ENCODE assay signal across 10 cellular contexts in the genomic region with DNA sequence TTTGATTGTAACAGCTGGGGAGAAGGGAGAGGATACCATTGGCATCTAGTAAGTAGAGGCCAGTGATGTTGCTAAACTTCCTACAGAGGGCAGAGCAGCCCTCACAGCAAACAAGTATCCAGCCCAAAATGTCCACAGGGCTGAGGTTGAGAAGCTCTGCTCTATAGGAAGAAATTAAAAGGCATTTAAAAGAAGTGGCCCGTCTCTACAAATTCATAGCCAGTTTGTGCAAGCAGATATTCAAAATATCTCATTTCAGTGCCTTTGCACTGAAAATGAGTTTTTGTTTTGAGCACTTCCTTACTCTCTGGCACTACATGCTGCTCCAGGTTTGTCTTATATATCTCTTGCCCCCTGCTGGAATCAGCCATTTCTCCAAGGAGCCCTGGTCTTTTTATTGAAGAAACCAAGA.
DNase-seq lines count a peak whose midpoint lies in the region; ATAC-seq and TF ChIP-seq lines count a peak whose summit lies in the region.
"Had no signal": no experiment of that assay in that cellular context is flagged by ENCODE, and none has a peak within 500 bp of the region (broad histone marks: within the 10 kb centered on the region; RNA-seq: fewer than 3 reads in every experiment).

No MANE protein-coding gene starts in this region.

- H3K4me1 Mint-ChIP-seq in CD4-positive, alpha-beta memory T cell, result no peaks in the 10 kb centered on the region
- H3K4me1 Mint-ChIP-seq: IgD-negative memory B cell had no signal

- H3K9me3 Mint-ChIP-seq in CD4-positive, alpha-beta memory T cell, result peaks cover 0 to 4% (median 0%) of the 10 kb centered on the region in 8 donors
- H3K9me3 Mint-ChIP-seq: IgD-negative memory B cell had no signal

- no peak overlapping the region for H3K4me2 ChIP-seq in DND-41 (ENCODE audit: insufficient read depth, low read length)

- POLR2A ChIA-PET in CD4-positive, alpha-beta memory T cell (lab: Charles Lee; ENCODE audit: partially characterized antibody), result no interaction called here

- no peaks in the 10 kb centered on the region for H4K20me1 ChIP-seq in DND-41 (ENCODE audit: insufficient read depth, low read length)

- H3K36me3 Mint-ChIP-seq in CD4-positive, alpha-beta memory T cell, result peaks cover 3 to 9% of the 10 kb centered on the region in 2 donors

- CTCF ChIA-PET in CD4-positive, alpha-beta memory T cell (lab: Charles Lee; ENCODE audit: partially characterized antibody), result no interaction called here

- H3K79me2 ChIP-seq in DND-41 (ENCODE audit: insufficient read depth, low read length), result no peaks in the 10 kb centered on the region

- DNase-seq in DND-41 (no peak), HK-2 (ENCODE audit: unreplicated experiment) (peak; percentile 3), SHP77 treated with DMSO at 0.1 percent for 48 hours (lab: John Stamatoyannopoulos, UW) (peak; percentile 51), glomerular endothelial cell (ENCODE audit: extremely low read depth, low read depth, low spot score) (peak; percentile 58), skeletal muscle cell (ENCODE audit: low read depth) (peak; percentile 27)
- no peak for DNase-seq in CD4-positive, alpha-beta memory T cell

- H3K27ac Mint-ChIP-seq in CD4-positive, alpha-beta memory T cell, result no peak overlapping the region
- H3K27ac Mint-ChIP-seq: IgD-negative memory B cell had no signal

- ATAC-seq in DND-41 (ENCODE audit: insufficient read depth, low read depth) (no peak), HG03460 (IDR thresholded peaks at IDR 0.05; ENCODE audit: unreplicated experiment) (no peak), GM18519 (IDR thresholded peaks at IDR 0.05; ENCODE audit: low FRiP score, unreplicated experiment) (no peak)

- intact Hi-C loops in CD4-positive, alpha-beta memory T cell (cut with micrococcal nuclease), result no loop called here

- no peaks in the 10 kb centered on the region for H3K4me1 ChIP-seq in DND-41 (ENCODE audit: insufficient read depth, low read length)
- H3K4me1 ChIP-seq in CD4-positive, alpha-beta memory T cell (ENCODE audit: insufficient read depth, low read length), result no peaks in the 10 kb centered on the region

- no peaks in the 10 kb centered on the region for H3K27me3 Mint-ChIP-seq in CD4-positive, alpha-beta memory T cell
- H3K27me3 Mint-ChIP-seq: IgD-negative memory B cell had no signal

- no peaks in the 10 kb centered on the region for H3K27me3 ChIP-seq in DND-41 (ENCODE audit: insufficient read depth, low read length, poor library complexity)
- H3K27me3 ChIP-seq in CD4-positive, alpha-beta memory T cell (ENCODE audit: insufficient read depth, low read length), result no peaks in the 10 kb centered on the region

- H3K9me3 ChIP-seq in DND-41 (ENCODE audit: insufficient read depth, low read length, severe bottlenecking), result no peaks in the 10 kb centered on the region
- H3K9me3 ChIP-seq in CD4-positive, alpha-beta memory T cell (ENCODE audit: control insufficient read depth in 1 of 2, low read length in 2 of 2), result no peaks in the 10 kb centered on the region

- H3K9ac ChIP-seq in DND-41 (ENCODE audit: low read depth, low read length), result no peak overlapping the region

- no peak overlapping the region for H3K27ac ChIP-seq in DND-41 (ENCODE audit: low read length)
- H3K27ac ChIP-seq in CD4-positive, alpha-beta memory T cell (ENCODE audit: low read depth, low read length), result no peak overlapping the region

- no peaks in the 10 kb centered on the region for H3K36me3 ChIP-seq in DND-41 (ENCODE audit: insufficient read depth, low read length)
- no peaks in the 10 kb centered on the region for H3K36me3 ChIP-seq in CD4-positive, alpha-beta memory T cell (ENCODE audit: insufficient read depth, low read length)

- TF ChIP-seq CTCF in DND-41 (IDR thresholded peaks at IDR 0.05; ENCODE audit: borderline replicate concordance, extremely low read depth, low read length, poor library complexity, severe bottlenecking), result peak; percentile 34

- H3K4me3 ChIP-seq in DND-41 (ENCODE audit: low read depth in 1 of 2, low read length in 2 of 2) (no peak overlapping the region), skeletal muscle cell (ENCODE audit: low read depth, low read length) (no peak overlapping the region)
- H3K4me3 ChIP-seq in CD4-positive, alpha-beta memory T cell (ENCODE audit: low read length in 2 of 2), result no peak overlapping the region
- H3K4me3 ChIP-seq: lung had no signal

- no peak overlapping the region for H2AFZ ChIP-seq in DND-41 (ENCODE audit: low read depth, low read length)

- H3K4me3 Mint-ChIP-seq in CD4-positive, alpha-beta memory T cell, result no peak overlapping the region
- H3K4me3 Mint-ChIP-seq: IgD-negative memory B cell had no signal

Comparison
In these comparisons a context has a peak if more than half of its experiments do, and no peak if none do; other contexts are left out.
1. DNase-seq: peak in HK-2 (single experiment), SHP77 treated with DMSO at 0.1 percent for 48 hours (single experiment), glomerular endothelial cell (single experiment) and skeletal muscle cell (single experiment); none in DND-41 (single experiment) and CD4-positive, alpha-beta memory T cell (0 of 5).